25 cellular contexts compared by ENCODE assay signal in genomic region chr10:77253665-77254064, GRCh38.
"Had no signal": no experiment of that assay in that cellular context is flagged by ENCODE, and none has a peak within 500 bp of the region (broad histone marks: within the 10 kb centered on the region; RNA-seq: fewer than 3 reads in every experiment).

No MANE protein-coding gene starts in this region.

- H3K4me1 ChIP-seq: left ventricle myocardium inferior, parathyroid adenoma, prostate gland, spleen, upper lobe of right lung had no signal

- H3K36me3 ChIP-seq: esophagus muscularis mucosa, gastroesophageal sphincter, left ventricle myocardium inferior, prostate gland, right lobe of liver, spleen, tibial artery, upper lobe of right lung, vagina had no signal

- DNase-seq: effector memory CD8-positive, alpha-beta T cell; kidney; left cardiac atrium; left ventricle myocardium inferior; mesendoderm; naive B cell; right lobe of liver; spleen; stimulated activated CD4-positive, alpha-beta T cell treated with anti-CD3 and anti-CD28 coated beads, Interleukin-15, amount 100 ng/mL, for 24 hours; stimulated activated CD4-positive, alpha-beta T cell treated with anti-CD3 and anti-CD28 coated beads, Interleukin-1b, Interleukin-23, amount 100 ng/mL, for 48 hours; stimulated activated CD4-positive, alpha-beta T cell treated with anti-CD3 and anti-CD28 coated beads, Interleukin-4, amount 100 ng/mL, for 24 hours; tibial artery; upper lobe of right lung had no signal

- H3K4me1 Mint-ChIP-seq: naive B cell; stimulated activated memory B cell treated with anti-CD40 and anti-IgM and Interleukin-4, amounts not matched to agents 10 μg/mL and 1 μg/mL and 100 μg/mL, for 72 hours had no signal

- H3K36me3 Mint-ChIP-seq: naive B cell; stimulated activated memory B cell treated with anti-CD40 and anti-IgM and Interleukin-4, amounts not matched to agents 10 μg/mL and 1 μg/mL and 100 μg/mL, for 72 hours had no signal

- H3K4me3 Mint-ChIP-seq: dendritic cell treated with granulocyte-macrophage colony-stimulating factor and Interleukin-4, amounts not matched to agents 40 ng/mL and 50 ng/mL, for 4 days; effector memory CD8-positive, alpha-beta T cell; naive B cell; nephron; stimulated activated memory B cell treated with anti-CD40 and anti-IgM and Interleukin-4, amounts not matched to agents 10 μg/mL and 1 μg/mL and 100 μg/mL, for 72 hours; stimulated activated naive CD8-positive, alpha-beta T cell treated with anti-CD3 and anti-CD28 coated beads, Interleukin-15, Interleukin-2, amounts not matched to agents 100 ng/mL and 50 ng/mL, for 24 hours had no signal

- H3K9me3 ChIP-seq: esophagus muscularis mucosa, gastroesophageal sphincter, left ventricle myocardium inferior, prostate gland, right lobe of liver, spleen, tibial artery, upper lobe of right lung, vagina had no signal

- ATAC-seq: effector memory CD8-positive, alpha-beta T cell; gastroesophageal sphincter; left cardiac atrium; right lobe of liver; stimulated activated memory B cell treated with anti-CD40 and anti-IgM and Interleukin-4, amounts not matched to agents 10 μg/mL and 1 μg/mL and 100 μg/mL, for 72 hours; upper lobe of right lung had no signal

- H3K27ac ChIP-seq: epithelial cell of prostate, left ventricle myocardium inferior, parathyroid adenoma, prostate gland, right lobe of liver, spleen, tibial artery, upper lobe of right lung, vagina had no signal

- H3K27me3 Mint-ChIP-seq: effector memory CD8-positive, alpha-beta T cell; stimulated activated memory B cell treated with anti-CD40 and anti-IgM and Interleukin-4, amounts not matched to agents 10 μg/mL and 1 μg/mL and 100 μg/mL, for 72 hours; stimulated activated naive CD8-positive, alpha-beta T cell treated with anti-CD3 and anti-CD28 coated beads, Interleukin-15, Interleukin-2, amounts not matched to agents 100 ng/mL and 50 ng/mL, for 24 hours had no signal

- H3K9me3 Mint-ChIP-seq: dendritic cell treated with granulocyte-macrophage colony-stimulating factor and Interleukin-4, amounts not matched to agents 40 ng/mL and 50 ng/mL, for 4 days; immature natural killer cell had no signal

- H2AFZ ChIP-seq: parathyroid adenoma had no signal

- H3K27me3 ChIP-seq: esophagus muscularis mucosa, gastroesophageal sphincter, right lobe of liver, spleen, tibial artery, upper lobe of right lung, vagina had no signal

- H3K9ac ChIP-seq: parathyroid adenoma had no signal

- H3K4me3 ChIP-seq: esophagus muscularis mucosa, gastroesophageal sphincter, left ventricle myocardium inferior, lung, prostate gland, right lobe of liver, spleen, tibial artery, upper lobe of right lung, vagina had no signal

- H3K27ac Mint-ChIP-seq: dendritic cell treated with granulocyte-macrophage colony-stimulating factor and Interleukin-4, amounts not matched to agents 40 ng/mL and 50 ng/mL, for 4 days; naive B cell; stimulated activated memory B cell treated with anti-CD40 and anti-IgM and Interleukin-4, amounts not matched to agents 10 μg/mL and 1 μg/mL and 100 μg/mL, for 72 hours; stimulated activated naive CD8-positive, alpha-beta T cell treated with anti-CD3 and anti-CD28 coated beads, Interleukin-15, Interleukin-2, amounts not matched to agents 100 ng/mL and 50 ng/mL, for 24 hours had no signal

- H3K79me2 ChIP-seq: parathyroid adenoma had no signal
